6 cellular contexts compared by ENCODE assay signal in genomic region chr1:1274299-1274930, GRCh38. TPM values are rescaled to one million over a fixed set of nuclear protein-coding genes. Genes with fewer than 3 reads are reported as not detected.
DNase-seq lines count a peak whose midpoint lies in the region; ATAC-seq, FAIRE-seq and TF ChIP-seq lines count a peak whose summit lies in the region.

No MANE protein-coding gene starts in this region.

- FAIRE-seq in A549 (lab: Jason Lieb, UNC): no peak

- H3K4me1 ChIP-seq in A549 (peaks cover 17% of the 10 kb centered on the region), heart right ventricle (peaks cover 23 to 46% (median 41%) of the 10 kb centered on the region in 9 donors)

- no peaks in the 10 kb centered on the region for H3K27me3 ChIP-seq in MG63
- H3K27me3 ChIP-seq in heart right ventricle: no peaks in the 10 kb centered on the region

- DNase-seq in A549 (ENCODE audit: low read depth in 1 of 2, low spot score in 1 of 2): no peak
- no peak for DNase-seq in MG63
- DNase-seq in heart right ventricle: peak in 1 of 2 donors; percentile 23
- no peak for DNase-seq in type B pancreatic cell (ENCODE audit: extremely low spot score, unreplicated experiment)
- no peak for DNase-seq in NCI-H446 treated with DMSO at 0.1 percent for 48 hours (lab: John Stamatoyannopoulos, UW)
- DNase-seq in NOMO-1 treated with dmso at 0.1 percent for 144 hours (lab: John Stamatoyannopoulos, UW; ENCODE audit: unreplicated experiment): no peak

- TF ChIP-seq RAD21 in A549 (conservative IDR thresholded peaks at IDR 0.05 in 1 of 2, IDR thresholded peaks at IDR 0.05 in 1 of 2): no peak

- peak overlapping the region; percentile 80 for H3K4me3 Mint-ChIP-seq in type B pancreatic cell

- peaks cover 26% of the 10 kb centered on the region for H3K4me1 Mint-ChIP-seq in type B pancreatic cell (ENCODE audit: unreplicated experiment)

- H3K27ac Mint-ChIP-seq in type B pancreatic cell: peak overlapping the region; percentile 64

- H3K4me2 ChIP-seq in A549: peak overlapping the region; percentile 88

- H3K9me3 ChIP-seq in A549 (no peaks in the 10 kb centered on the region), MG63 (no peaks in the 10 kb centered on the region), heart right ventricle (no peaks in the 10 kb centered on the region)

- POLR2A ChIA-PET in A549 (lab: Yijun Ruan, JAX): no interaction called here

- peak overlapping the region; percentile 99 for H3K4me3 ChIP-seq in A549
- peak overlapping the region; percentile 83 for H3K4me3 ChIP-seq in MG63
- H3K4me3 ChIP-seq in heart right ventricle: peak overlapping the region; percentile 81 to 99 (median 96)

- TF ChIP-seq POLR2A in A549 (IDR thresholded peaks at IDR 0.05; ENCODE audit: low read length): no peak

- TF ChIP-seq EP300 in A549 (IDR thresholded peaks at IDR 0.05): no peak

- WGBS in A549 (ENCODE audit: missing lambda C conversion rate): 55% methylated on average over 15 of the region's 31 CpGs
- WGBS in heart right ventricle, 2 donors: 17 to 18% methylated on average over 31 of the region's 31 CpGs

- intact Hi-C loops in heart right ventricle (cut with DNase I): loop anchor here in 1 of 10 donors (5.0 kb wide), 1 partner anchor 42 kb away; the partner anchor contains the start of genes B3GALT6 and SDF4

- TF ChIP-seq CTCF in A549 (IDR thresholded peaks at IDR 0.05) (no peak), heart right ventricle (IDR thresholded peaks at IDR 0.05) (peak in 1 of 9 donors; percentile 3), type B pancreatic cell (conservative IDR thresholded peaks at IDR 0.05) (no peak)

- CTCF ChIA-PET in A549 (lab: Yijun Ruan, JAX): interaction anchor here (1.0 kb wide), 1 partner anchor 16 kb away, joined by 3 read pairs; no protein-coding TSS in a partner anchor

- H3K9me3 Mint-ChIP-seq in type B pancreatic cell: no peaks in the 10 kb centered on the region

- H3K27me3 Mint-ChIP-seq in type B pancreatic cell: no peaks in the 10 kb centered on the region

- H3K36me3 Mint-ChIP-seq in type B pancreatic cell: peaks cover 5% of the 10 kb centered on the region

- H3K36me3 ChIP-seq in MG63 (peaks cover 27% of the 10 kb centered on the region), heart right ventricle (peaks cover 0 to 18% (median 0%) of the 10 kb centered on the region in 9 donors)

- H3K27ac ChIP-seq in A549: peak overlapping the region; percentile 95 to 99
- peak overlapping the region; percentile 50 to 95 (median 92) for H3K27ac ChIP-seq in heart right ventricle

- ATAC-seq in A549 (peak in 1 of 2 experiments; percentile 61; a peak in 5 of 6 replicates), heart right ventricle (peak in 7 of 8 donors; percentile 18 to 63 (median 31))

TF ChIP-seq in A549, 52 proteins besides CTCF, POLR2A, EP300 and RAD21:
- TF ChIP-seq PHF8 (IDR thresholded peaks at IDR 0.05; ENCODE audit: borderline replicate concordance, low read depth) (no peak), ZNF302 (CRISPR knock-in tag; IDR thresholded peaks at IDR 0.05) (no peak), ESRRA (IDR thresholded peaks at IDR 0.05; ENCODE audit: borderline replicate concordance, low read length) (no peak), RFX5 (IDR thresholded peaks at IDR 0.05) (no peak), RNF2 (IDR thresholded peaks at IDR 0.05; ENCODE audit: borderline replicate concordance, low read depth) (no peak), ZSCAN20 (CRISPR knock-in tag; IDR thresholded peaks at IDR 0.05) (no peak), HEYL (CRISPR knock-in tag; IDR thresholded peaks at IDR 0.05) (no peak), PBX3 (IDR thresholded peaks at IDR 0.05) (no peak), CHD2 (IDR thresholded peaks at IDR 0.05; ENCODE audit: low read length, partially characterized antibody) (no peak), TFCP2L1 (CRISPR knock-in tag; IDR thresholded peaks at IDR 0.05) (no peak), EHMT2 (IDR thresholded peaks at IDR 0.05; ENCODE audit: low read depth) (no peak), RCOR1 (IDR thresholded peaks at IDR 0.05; ENCODE audit: low read depth, low read length) (no peak), MAFK (IDR thresholded peaks at IDR 0.05; ENCODE audit: partially characterized antibody) (no peak), NR3C1 (IDR thresholded peaks at IDR 0.05) (no peak), EHF (CRISPR knock-in tag; IDR thresholded peaks at IDR 0.05) (no peak), TP53 (CRISPR knock-in tag; IDR thresholded peaks at IDR 0.05) (no peak)

RNA-seq across cellular contexts. Expression of gene UBE2J2, which starts 0.8 kb away (rescaled TPM):
- polyA plus RNA-seq in A549 (2011; rRNA removed) (18.0 and 21.2 TPM in 2 replicates), A549 (2017; fragmentation: RNase III; extraction: RNeasy Plus Mini Kit Qiagen cat#74134 plus additional on column Dnase treatment) (35.2 to 38.0 TPM (median 36.2 TPM) in 3 replicates), heart right ventricle (10 to 100 TPM; 43.8 to 44.1 TPM)
- 41.8 and 50.2 TPM in 2 replicates for polyA plus RNA-seq in A549 (2012; cell fraction: cytosol; rRNA removed)
- polyA plus RNA-seq in A549 (2012; cell fraction: nucleus; rRNA removed): 69.6 and 74.6 TPM in 2 replicates
- polyA minus RNA-seq in A549 (2011; rRNA and poly(A)+ RNA removed): 14.5 and 16.3 TPM in 2 replicates
- 66.2 and 94.1 TPM in 2 replicates for total RNA-seq in MG63 (2014; rRNA removed; shearing (Covaris generic); ENCODE audit: low replicate concordance)
- total RNA-seq in heart right ventricle (10 to 100 TPM; 23.5 to 41.9 (median 29.2) TPM), type B pancreatic cell (ENCODE audit: low replicate concordance) (56.5 and 73.8 TPM in 2 replicates)

RNA-seq across cellular contexts. Expression of gene SCNN1D, which starts 5.8 kb away (rescaled TPM):
- polyA plus RNA-seq in A549 (2011; rRNA removed) (0.52 and 0.80 TPM in 2 replicates), A549 (2017; fragmentation: RNase III; extraction: RNeasy Plus Mini Kit Qiagen cat#74134 plus additional on column Dnase treatment) (1.7 to 3.5 TPM (median 1.8 TPM) in 3 replicates), heart right ventricle (10 to 100 TPM in 1 of 2 donors, 1 to 10 TPM in 1; 1.0 to 22.5 TPM)
- polyA plus RNA-seq in A549 (2012; cell fraction: cytosol; rRNA removed): 1.3 and 1.8 TPM in 2 replicates
- 16.5 and 23.9 TPM in 2 replicates for polyA plus RNA-seq in A549 (2012; cell fraction: nucleus; rRNA removed)
- polyA minus RNA-seq in A549 (2011; rRNA and poly(A)+ RNA removed): 0.44 TPM in 1 of 2 replicates, not detected in the other
- total RNA-seq in MG63 (2014; rRNA removed; shearing (Covaris generic); ENCODE audit: low replicate concordance): 0.20 and 2.5 TPM in 2 replicates
- total RNA-seq in heart right ventricle (1 to 10 TPM; 1.0 to 5.4 (median 2.7) TPM), type B pancreatic cell (ENCODE audit: low replicate concordance) (2.7 and 13.5 TPM in 2 replicates)

RNA-seq across cellular contexts. Expression of gene C1QTNF12, which starts 27.9 kb away (rescaled TPM):
- polyA plus RNA-seq in A549 (2011; rRNA removed) (0.46 and 0.47 TPM in 2 replicates), A549 (2017; fragmentation: RNase III; extraction: RNeasy Plus Mini Kit Qiagen cat#74134 plus additional on column Dnase treatment) (0.76 to 0.98 TPM (median 0.83 TPM) in 3 replicates), heart right ventricle (1 to 10 TPM; 1.6 to 2.3 TPM)
- polyA plus RNA-seq in A549 (2012; cell fraction: cytosol; rRNA removed): 0.79 and 1.4 TPM in 2 replicates
- polyA plus RNA-seq in A549 (2012; cell fraction: nucleus; rRNA removed): 8.7 and 10.0 TPM in 2 replicates
- not detected in 2 replicates for polyA minus RNA-seq in A549 (2011; rRNA and poly(A)+ RNA removed)
- total RNA-seq in MG63 (2014; rRNA removed; shearing (Covaris generic); ENCODE audit: low replicate concordance): 0.26 TPM in 1 of 2 replicates, not detected in the other
- total RNA-seq in heart right ventricle (1 to 10 TPM in 4 of 10 donors, under 1 TPM in 5, not detected in 1; 0.42 to 1.9 (median 0.90) TPM), type B pancreatic cell (ENCODE audit: low replicate concordance) (2.5 TPM in 2 replicates)

RNA-seq across cellular contexts. Expression of gene ACAP3, which starts 33.3 kb away (rescaled TPM):
- polyA plus RNA-seq in A549 (2011; rRNA removed): 6.6 and 7.5 TPM in 2 replicates
- 18.9 and 22.4 TPM in 2 replicates for polyA plus RNA-seq in A549 (2012; cell fraction: cytosol; rRNA removed)
- polyA plus RNA-seq in A549 (2012; cell fraction: nucleus; rRNA removed): 230 and 233 TPM in 2 replicates
- 19.7 to 24.2 TPM (median 24.2 TPM) in 3 replicates for polyA plus RNA-seq in A549 (2017; fragmentation: RNase III; extraction: RNeasy Plus Mini Kit Qiagen cat#74134 plus additional on column Dnase treatment)
- polyA minus RNA-seq in A549 (2011; rRNA and poly(A)+ RNA removed): 5.6 and 12.5 TPM in 2 replicates
- total RNA-seq in MG63 (2014; rRNA removed; shearing (Covaris generic); ENCODE audit: low replicate concordance): 20.0 and 24.2 TPM in 2 replicates
- total RNA-seq in heart right ventricle: 10 to 100 TPM; 24.1 to 60.0 (median 30.4) TPM
- 100 to 1,000 TPM in 1 of 2 donors, 10 to 100 TPM in 1; 22.2 to 152 TPM for polyA plus RNA-seq in heart right ventricle
- total RNA-seq in type B pancreatic cell (ENCODE audit: low replicate concordance): 93.9 and 103 TPM in 2 replicates

RNA-seq across cellular contexts. Expression of gene PUSL1, which starts 34.0 kb away (rescaled TPM):
- polyA plus RNA-seq in A549 (2011; rRNA removed) (6.2 and 7.4 TPM in 2 replicates), A549 (2017; fragmentation: RNase III; extraction: RNeasy Plus Mini Kit Qiagen cat#74134 plus additional on column Dnase treatment) (14.1 to 15.0 TPM (median 14.6 TPM) in 3 replicates), heart right ventricle (10 to 100 TPM; 16.0 to 17.8 TPM)
- polyA plus RNA-seq in A549 (2012; cell fraction: cytosol; rRNA removed): 27.6 and 39.0 TPM in 2 replicates
- polyA plus RNA-seq in A549 (2012; cell fraction: nucleus; rRNA removed): 28.2 and 47.8 TPM in 2 replicates
- polyA minus RNA-seq in A549 (2011; rRNA and poly(A)+ RNA removed): 3.8 and 4.9 TPM in 2 replicates
- 46.7 and 53.3 TPM in 2 replicates for total RNA-seq in MG63 (2014; rRNA removed; shearing (Covaris generic); ENCODE audit: low replicate concordance)
- total RNA-seq in heart right ventricle (10 to 100 TPM in 3 of 10 donors, 1 to 10 TPM in 7; 5.6 to 11.9 (median 8.2) TPM), type B pancreatic cell (ENCODE audit: low replicate concordance) (20.4 and 25.5 TPM in 2 replicates)
